In genomic region chr1:230698130-230698529, GRCh38 we compare ENCODE assay signal across 2 cellular contexts.
A peak's percentile ranks its signal among the peaks of the same experiment; 100 is the strongest.
TF ChIP-seq lines count a peak whose summit lies in the region.

No MANE protein-coding gene starts in this region.

TF ChIP-seq in HCT116, 20 proteins besides CTCF, POLR2A, EP300 and RAD21:
- TF ChIP-seq CEBPB (IDR thresholded peaks at IDR 0.05; ENCODE audit: low read depth): no peak
- TF ChIP-seq SRF (IDR thresholded peaks at IDR 0.05; ENCODE audit: low read depth): no peak
- no peak for TF ChIP-seq EZH2 (IDR thresholded peaks at IDR 0.05)
- no peak for TF ChIP-seq SIN3A (IDR thresholded peaks at IDR 0.05; ENCODE audit: low read depth)
- no peak for TF ChIP-seq CBX3 (IDR thresholded peaks at IDR 0.05; ENCODE audit: low read depth)
- no peak for TF ChIP-seq YY1 (IDR thresholded peaks at IDR 0.05; ENCODE audit: extremely low read depth, insufficient replicate concordance, low read depth, low read length)
- no peak for TF ChIP-seq MAX (IDR thresholded peaks at IDR 0.05)
- TF ChIP-seq ZBTB33 (IDR thresholded peaks at IDR 0.05; ENCODE audit: extremely low read depth, insufficient replicate concordance, low read length): no peak
- TF ChIP-seq FOSL1 (IDR thresholded peaks at IDR 0.05; ENCODE audit: low read depth): no peak
- no peak for TF ChIP-seq JUND (IDR thresholded peaks at IDR 0.05)
- TF ChIP-seq POLR2AphosphoS5 (IDR thresholded peaks at IDR 0.05; ENCODE audit: low read depth, low read length): no peak
TF ChIP-seq in HCT116: peak in this region for 0.

TF ChIP-seq in K562, 482 proteins besides CTCF, POLR2A, EP300 and RAD21:
- TF ChIP-seq NFIX (CRISPR knock-in tag; IDR thresholded peaks at IDR 0.05; ENCODE audit: low read depth) (no peak), ZBTB7A (IDR thresholded peaks at IDR 0.05; ENCODE audit: borderline replicate concordance, control insufficient read depth, low read depth, low read length) (0 out of 2 replicates have a peak, but pooled peaks have one; percentile 56)
